ENCODE assay signal across 22 cellular contexts in the genomic region with DNA sequence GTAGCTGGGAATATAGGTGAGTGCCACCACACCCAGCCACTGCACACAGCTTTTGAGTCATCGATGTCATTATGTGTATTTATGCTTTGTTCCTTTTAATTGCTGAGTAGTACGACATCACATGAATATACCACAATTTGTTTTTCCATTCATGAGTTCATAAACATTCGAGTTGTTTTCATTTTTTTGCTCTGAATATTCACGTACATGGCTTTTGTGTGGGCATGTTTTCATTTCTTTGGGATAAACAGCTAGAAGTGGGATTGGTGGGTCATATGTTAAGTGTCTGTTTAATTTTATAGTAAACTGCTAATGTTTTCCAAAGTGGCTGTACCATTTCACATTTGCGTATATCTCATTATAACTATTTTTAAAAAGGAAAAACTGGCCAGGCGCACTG.
"Had no signal": no experiment of that assay in that cellular context is flagged by ENCODE, and none has a peak within 500 bp of the region (broad histone marks: within the 10 kb centered on the region; RNA-seq: fewer than 3 reads in every experiment).

No MANE protein-coding gene starts in this region.

- H3K27me3 ChIP-seq: breast epithelium, MG63 had no signal

- H3K4me2 ChIP-seq: PC-9 had no signal

- DNase-seq: activated CD4-positive, alpha-beta T cell treated with anti-CD3 and anti-CD28 coated beads for 1 hour; activated CD4-positive, alpha-beta T cell treated with anti-CD3 and anti-CD28 coated beads, Interleukin-2, amount 10 ng/mL, durations not matched to agents 24 days and 14 days; activated CD4-positive, alpha-beta T cell treated with anti-CD3 and anti-CD28 coated beads, Interleukin-2, amount 50 U/mL, for 48 hours; activated CD8-positive, alpha-beta memory T cell treated with anti-CD3 and anti-CD28 coated beads, Interleukin-2, amount 10 ng/mL, durations not matched to agents 7 days and 5 days; activated effector memory CD4-positive, alpha-beta T cell treated with Interleukin-2 at 50 U/mL for 16 hours; activated naive CD4-positive, alpha-beta T cell; activated T-cell treated with anti-CD3 and anti-CD28 coated beads, Interleukin-2, amount 50 U/mL, for 24 hours; aorta; caudate nucleus; MG63; NCI-H1105; NCI-H1436; NCI-H1694 treated with DMSO at 0.1 percent for 48 hours; NCI-H2029 treated with DMSO at 0.1 percent for 48 hours; NCI-H345; NCI-H510A; NCI-H526 treated with DMSO at 0.1 percent for 48 hours; SHP77 treated with DMSO at 0.1 percent for 48 hours; T-helper 17 cell; T-helper 9 cell had no signal

- H3K27ac ChIP-seq: breast epithelium, PC-9 had no signal

- H3K4me1 ChIP-seq: breast epithelium had no signal

- H3K4me3 ChIP-seq: breast epithelium, MG63, PC-9 had no signal

- ATAC-seq: activated CD8-positive, alpha-beta memory T cell treated with anti-CD3 and anti-CD28 coated beads, Interleukin-2, amount 10 ng/mL, durations not matched to agents 7 days and 5 days; T-helper 17 cell had no signal

- H3K36me3 ChIP-seq: breast epithelium, MG63 had no signal
